20 cellular contexts compared by ENCODE assay signal in genomic region chr14:28707814-28708213, GRCh38. TPM values are rescaled to one million over a fixed set of nuclear protein-coding genes. Genes with fewer than 3 reads are reported as not detected.
DNase-seq lines count a peak whose midpoint lies in the region; ATAC-seq and TF ChIP-seq lines count a peak whose summit lies in the region.
"Had no signal": no experiment of that assay in that cellular context is flagged by ENCODE, and none has a peak within 500 bp of the region (broad histone marks: within the 10 kb centered on the region; RNA-seq: fewer than 3 reads in every experiment).

No MANE protein-coding gene starts in this region.

- peak; percentile 65 for DNase-seq in HS-5 (ENCODE audit: low read depth)
- DNase-seq in astrocyte of the hippocampus (ENCODE audit: low read depth, low spot score), result peak; percentile 85
- DNase-seq in foreskin keratinocyte, result peak; percentile 61 to 70
- DNase-seq in NCI-H1105 (lab: John Stamatoyannopoulos, UW), result no peak
- DNase-seq in DMS53 treated with DMSO at 0.1 percent for 48 hours (lab: John Stamatoyannopoulos, UW; ENCODE audit: unreplicated experiment), result no peak
- DNase-seq in adrenal gland, result no peak
- DNase-seq in AML-193 (lab: John Stamatoyannopoulos, UW), result no peak
- DNase-seq: activated CD4-positive, alpha-beta T cell treated with anti-CD3 and anti-CD28 coated beads, Interleukin-2, amount 50 U/mL, for 48 hours; activated T-cell treated with anti-CD3 and anti-CD28 coated beads, Interleukin-2, amount 50 U/mL, for 4 hours; kidney; midbrain; NCI-H1048; Peyer's patch; small intestine; SW 1271; tibial artery had no signal

- no peak overlapping the region for H3K4me3 ChIP-seq in adrenal gland
- H3K4me3 ChIP-seq: hepatocyte, Peyer's patch, tibial artery had no signal

- intact Hi-C loops in adrenal gland (cut with DNase I), result no loop called here

- no peaks in the 10 kb centered on the region for H3K9me3 ChIP-seq in adrenal gland (replicated peaks in 1 of 3)
- H3K9me3 ChIP-seq: neutrophil, Peyer's patch, tibial artery had no signal

- peak overlapping the region; percentile 47 for H3K27ac ChIP-seq in foreskin keratinocyte
- no peak overlapping the region for H3K27ac ChIP-seq in adrenal gland
- H3K27ac ChIP-seq: C4-2B, hepatocyte, neutrophil, Peyer's patch, tibial artery had no signal

- TF ChIP-seq POLR2A in adrenal gland (IDR thresholded peaks at IDR 0.05), result no peak

- H3K4me1 ChIP-seq in foreskin keratinocyte (peaks cover 5% of the 10 kb centered on the region), adrenal gland (replicated peaks in 1 of 2) (no peaks in the 10 kb centered on the region)
- H3K4me1 ChIP-seq: Peyer's patch, tibial artery had no signal

- WGBS in adrenal gland, 4 donors, result 57 to 67% (median 62%) methylated on average over 2 of the region's 2 CpGs

- H3K36me3 ChIP-seq in adrenal gland (replicated peaks in 1 of 2), result no peaks in the 10 kb centered on the region
- H3K36me3 ChIP-seq: neutrophil, Peyer's patch, tibial artery had no signal

- TF ChIP-seq CTCF in foreskin keratinocyte (conservative IDR thresholded peaks at IDR 0.05) (no peak), adrenal gland (IDR thresholded peaks at IDR 0.05) (no peak)

- ATAC-seq in foreskin keratinocyte, result peak; percentile 83
- ATAC-seq: activated T-cell treated with anti-CD3 and anti-CD28 coated beads, Interleukin-2, amount 50 U/mL, for 4 hours had no signal

- H3K27me3 ChIP-seq in foreskin keratinocyte (no peaks in the 10 kb centered on the region), adrenal gland (no peaks in the 10 kb centered on the region)
- H3K27me3 ChIP-seq: hepatocyte, neutrophil, Peyer's patch, tibial artery had no signal

RNA-seq across cellular contexts. Expression of gene FOXG1, which starts 58.8 kb away (rescaled TPM):
- total RNA-seq in foreskin keratinocyte, result not detected in 2 replicates
- polyA plus RNA-seq in foreskin keratinocyte, result not detected in 2 replicates
- under 1 TPM in 2 of 8 donors, not detected in 6; 0.07 to 0.10 TPM for total RNA-seq in adrenal gland
- under 1 TPM in 2 of 3 donors, not detected in 1; 0.07 to 0.08 TPM for polyA plus RNA-seq in adrenal gland
- total RNA-seq: activated T-cell treated with anti-CD3 and anti-CD28 coated beads, Interleukin-2, amount 50 U/mL, for 4 hours; endothelial cell of umbilical vein; hepatocyte; kidney; Peyer's patch had no signal
- polyA plus RNA-seq: endothelial cell of umbilical vein, hepatocyte had no signal

Comparison
In these comparisons a context has a peak if more than half of its experiments do, and no peak if none do; other contexts are left out.
1. DNase-seq: peak in HS-5 (single experiment), astrocyte of the hippocampus (single experiment) and foreskin keratinocyte (2 of 2); none in NCI-H1105 (single experiment), DMS53 treated with DMSO at 0.1 percent for 48 hours (single experiment), adrenal gland (0 of 7) and AML-193 (0 of 2).